ENCODE assay signal across 8 cellular contexts in genomic region chr17:68457168-68457538, GRCh38. TPM values are rescaled to one million over a fixed set of nuclear protein-coding genes. Genes with fewer than 3 reads are reported as not detected.
DNase-seq lines count a peak whose midpoint lies in the region; ATAC-seq and TF ChIP-seq lines count a peak whose summit lies in the region.

WIPI1 (minus strand) TSS chr17:68457496; CDS start chr17:68457421, 75 bp downstream.

- H3K79me2 ChIP-seq in OCI-LY7 (ENCODE audit: insufficient read depth, low read depth, low read length) = peaks cover 7% of the 10 kb centered on the region; the same call in 1 of the 2 replicates

- peak within 1 kb of the TSS; percentile 96 for H3K4me2 ChIP-seq in OCI-LY7 (ENCODE audit: low read length)

- TF ChIP-seq POLR2A in vagina (IDR thresholded peaks at IDR 0.05) = peak in 1 of 2 donors; percentile 67

- POLR2A ChIA-PET in OCI-LY7 (lab: Charles Lee) = interaction anchor here (0.5 to 7.6 kb wide), 19 partner anchors 9 to 865 kb away, joined by 3 to 138 read pairs (median 15); partner anchors contain the start of genes AMZ2, ARSG and SLC16A6

- no peaks in the 10 kb centered on the region for H3K36me3 ChIP-seq in OCI-LY7 (ENCODE audit: insufficient read depth, low read length)
- peaks cover 0 to 8% of the 10 kb centered on the region in 2 donors for H3K36me3 ChIP-seq in vagina

- peak within 1 kb of the TSS; percentile 73 for H3K4me3 ChIP-seq in OCI-LY7 (ENCODE audit: low read depth, low read length, poor library complexity, severe bottlenecking)
- H3K4me3 ChIP-seq in dorsolateral prefrontal cortex = peak within 1 kb of the TSS; percentile 75 to 96 (median 86)
- peak within 1 kb of the TSS; percentile 85 for H3K4me3 ChIP-seq in vagina

- TF ChIP-seq CTCF in OCI-LY7 (conservative IDR thresholded peaks at IDR 0.05; ENCODE audit: low read length) (no peak), dorsolateral prefrontal cortex (IDR thresholded peaks at IDR 0.05 in 54 of 56, conservative IDR thresholded peaks at IDR 0.05 in 2 of 56; ENCODE audit: low read depth in 1 of 56, partially characterized antibody in 56 of 56) (no peak), vagina (IDR thresholded peaks at IDR 0.05) (no peak)

- H2AFZ ChIP-seq in OCI-LY7 (ENCODE audit: low read length) = peak within 1 kb of the TSS; percentile 84; the same call in 1 of the 2 replicates

- H3K9me3 ChIP-seq in OCI-LY7 (ENCODE audit: low read length) (no peaks in the 10 kb centered on the region), vagina (no peaks in the 10 kb centered on the region)

- H3K27me3 ChIP-seq in dorsolateral prefrontal cortex (no peaks in the 10 kb centered on the region), vagina (no peaks in the 10 kb centered on the region)

- ATAC-seq in HG02623 (IDR thresholded peaks at IDR 0.05; ENCODE audit: unreplicated experiment) = peak; percentile 21

- CTCF ChIA-PET in OCI-LY7 (lab: Charles Lee; ENCODE audit: unreplicated experiment) = interaction anchor here (0.5 to 1.0 kb wide), 4 partner anchors 15 to 211 kb away, joined by 3 to 8 read pairs (median 4); no protein-coding TSS in a partner anchor

- H3K27ac ChIP-seq in OCI-LY7 (ENCODE audit: low read depth, low read length, poor library complexity, severe bottlenecking) (peak within 1 kb of the TSS; percentile 83), dorsolateral prefrontal cortex (peak within 1 kb of the TSS; percentile 35 to 97 (median 88)), vagina (peak within 1 kb of the TSS; percentile 96)

- no peak for DNase-seq in T-helper 2 cell
- DNase-seq in OCI-LY7 (ENCODE audit: low spot score) = peak; percentile 80
- peak in 5 of 10 donors; percentile 39 to 69 (median 60) for DNase-seq in dorsolateral prefrontal cortex
- peak; percentile 53 for DNase-seq in mucosa of gallbladder (ENCODE audit: low spot score)
- DNase-seq in vagina (ENCODE audit: extremely low spot score in 2 of 2) = peak in 1 of 2 donors; percentile 95
- DNase-seq in NCI-H774 (lab: John Stamatoyannopoulos, UW) = no peak

- intact Hi-C loops in T-helper 2 cell treated with Interferon-gamma antibody and Interleukin-4, amounts not matched to agents 100 ng/mL and 5 ng/mL, for 36 hours (cut with micrococcal nuclease) = loop anchor here (1.0 to 5.0 kb wide), 6 partner anchors 19 to 1080 kb away; partner anchors contain the start of genes ARSG, KPNA2, PITPNC1 and PRKAR1A
- intact Hi-C loops in OCI-LY7 (cut with micrococcal nuclease; ENCODE audit: unreplicated experiment) = loop anchor here (1.0 kb wide), 2 partner anchors 16 to 275 kb away; no protein-coding TSS in a partner anchor
- intact Hi-C loops in dorsolateral prefrontal cortex (cut with DNase I) = loop anchor here (1.0 to 10.0 kb wide), 5 partner anchors 54 to 422 kb away; partner anchors contain the start of genes KPNA2 (in 2 of the 2), AMZ2 (in 1 of the 2) and PRKAR1A (in 1 of the 2)
- intact Hi-C loops in vagina (cut with DNase I) = loop anchor here (2.0 to 5.0 kb wide), 2 partner anchors 78 to 210 kb away; partner anchors contain the start of gene AMZ2

- H3K4me1 ChIP-seq in OCI-LY7 (ENCODE audit: insufficient read depth, low read length, poor library complexity, severe bottlenecking) (peaks cover 67% of the 10 kb centered on the region), vagina (peaks cover 30% of the 10 kb centered on the region)

- no TSS peak for BruUV-seq in OCI-LY7 (replicated peaks; lab: Mats Ljungman, UMichigan)

- H3K9me2 ChIP-seq in OCI-LY7 (ENCODE audit: insufficient read depth, low read length) = no peaks in the 10 kb centered on the region

- no peaks in the 10 kb centered on the region for H4K20me1 ChIP-seq in OCI-LY7 (ENCODE audit: insufficient read depth, low read length)

RNA-seq across cellular contexts. Expression of gene WIPI1, which starts in this region (rescaled TPM):
- 19.2 and 21.4 TPM in 2 replicates for total RNA-seq in T-helper 2 cell treated with Interferon-gamma antibody and Interleukin-4, amounts not matched to agents 100 ng/mL and 5 ng/mL, for 36 hours
- total RNA-seq in OCI-LY7 (2014; rRNA removed; shearing (Covaris generic)) = 31.7 and 34.4 TPM in 2 replicates
- total RNA-seq in OCI-LY7 (2022) (43.5 and 59.2 TPM in 2 replicates), dorsolateral prefrontal cortex (10 to 100 TPM; 15.3 to 48.2 (median 24.5) TPM), mucosa of gallbladder (61.9 TPM), vagina (37.3 TPM)

Comparison
In these comparisons a context has a peak if more than half of its experiments do, and no peak if none do; other contexts are left out.
1. DNase-seq: peak in OCI-LY7 (single experiment) and mucosa of gallbladder (single experiment); none in T-helper 2 cell (0 of 5) and NCI-H774 (single experiment).
2. Peak in every context shown above with its lines, with median percentiles within 50 percentile points of each other: H3K27ac ChIP-seq and H3K4me3 ChIP-seq.